9 cellular contexts compared by ENCODE assay signal in the genomic region with DNA sequence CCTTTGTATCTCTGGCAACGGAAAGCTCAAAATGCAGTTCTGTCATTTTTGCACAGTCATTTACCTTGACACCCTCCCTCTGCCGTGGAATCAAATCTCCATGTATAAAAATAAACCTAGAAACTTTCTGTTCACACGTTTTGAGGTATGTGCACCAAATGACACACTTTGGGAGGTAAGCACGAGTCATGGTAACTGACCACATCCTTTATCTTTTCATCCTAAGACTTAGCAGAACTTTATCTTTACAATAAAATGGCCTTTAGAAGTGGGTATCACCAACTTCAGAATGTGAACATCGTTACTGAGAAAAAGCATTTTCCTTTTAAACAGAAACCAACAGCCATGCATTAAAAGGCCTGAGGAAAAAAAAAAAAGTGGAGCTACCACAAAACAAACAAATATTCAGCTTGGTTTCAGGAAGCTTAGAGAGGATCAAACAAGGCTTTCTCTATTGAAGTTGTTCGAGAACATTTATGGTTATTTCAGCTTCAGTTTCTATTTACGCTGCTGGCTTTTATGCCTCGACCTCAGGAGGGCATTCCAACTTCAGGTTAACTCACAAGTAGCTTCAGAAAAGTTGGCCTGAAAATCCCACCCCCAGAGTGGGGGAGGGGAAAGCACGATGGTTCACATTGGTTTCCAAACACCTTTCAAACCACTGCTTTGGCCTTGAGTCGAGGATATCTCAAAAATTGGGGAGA.
A peak's percentile ranks its signal among the peaks of the same experiment; 100 is the strongest.
DNase-seq lines count a peak whose midpoint lies in the region; ATAC-seq, FAIRE-seq and TF ChIP-seq lines count a peak whose summit lies in the region.
"Had no signal": no experiment of that assay in that cellular context is flagged by ENCODE, and none has a peak within 500 bp of the region (broad histone marks: within the 10 kb centered on the region; RNA-seq: fewer than 3 reads in every experiment).

No MANE protein-coding gene starts in this region.

- no peak overlapping the region for H3K27ac ChIP-seq in coronary artery

- no peak for TF ChIP-seq POLR2A in GM12891 (IDR thresholded peaks at IDR 0.05; ENCODE audit: low read depth, low read length)

- H3K9me3 Mint-ChIP-seq in natural killer cell (no peaks in the 10 kb centered on the region), chondrocyte (ENCODE audit: low read depth) (no peaks in the 10 kb centered on the region)
- H3K9me3 Mint-ChIP-seq: brain had no signal

- H3K36me3 Mint-ChIP-seq in natural killer cell (no peaks in the 10 kb centered on the region), chondrocyte (ENCODE audit: low read depth) (no peaks in the 10 kb centered on the region)
- H3K36me3 Mint-ChIP-seq: brain had no signal

- H3K27me3 Mint-ChIP-seq in natural killer cell (ENCODE audit: low read depth in 2 of 2) (peaks cover 0 to 4% of the 10 kb centered on the region in 2 donors), chondrocyte (ENCODE audit: low read depth) (no peaks in the 10 kb centered on the region)

- no peak for TF ChIP-seq CTCF in natural killer cell (IDR thresholded peaks at IDR 0.05)
- no peak for TF ChIP-seq CTCF in chondrocyte (IDR thresholded peaks at IDR 0.05)
- TF ChIP-seq CTCF in coronary artery (IDR thresholded peaks at IDR 0.05): no peak

- peak; percentile 79 for FAIRE-seq in GM12891 (lab: Jason Lieb, UNC)

- peak; percentile 65 for ATAC-seq in HG02973 (IDR thresholded peaks at IDR 0.05; ENCODE audit: unreplicated experiment)
- peak; percentile 76 to 89 (median 85) for ATAC-seq in natural killer cell

- no peak for DNase-seq in GM12891 (ENCODE audit: insufficient read length, low spot score)
- DNase-seq in activated T-cell treated with anti-CD3 and anti-CD28 coated beads for 4 hours: peak; percentile 15
- DNase-seq in natural killer cell: no peak
- DNase-seq in SHP77 treated with DMSO at 0.1 percent for 48 hours (lab: John Stamatoyannopoulos, UW): no peak
- no peak for DNase-seq in NCI-H82 treated with DMSO at 0.1 percent for 48 hours (lab: John Stamatoyannopoulos, UW; ENCODE audit: unreplicated experiment)
- DNase-seq in chondrocyte (ENCODE audit: low spot score): no peak
- DNase-seq in coronary artery (ENCODE audit: low spot score): no peak

- peak overlapping the region; percentile 69 for H3K4me3 Mint-ChIP-seq in natural killer cell
- no peak overlapping the region for H3K4me3 Mint-ChIP-seq in chondrocyte (ENCODE audit: unreplicated experiment)
- H3K4me3 Mint-ChIP-seq: brain had no signal

- intact Hi-C loops in natural killer cell (cut with micrococcal nuclease): loop anchor here (2.0 to 5.0 kb wide), 2 partner anchors 58 to 191 kb away; no protein-coding TSS in a partner anchor

- H3K4me3 ChIP-seq in coronary artery: no peak overlapping the region

- H3K4me1 Mint-ChIP-seq in natural killer cell: peaks cover 38 to 41% of the 10 kb centered on the region in 2 donors
- H3K4me1 Mint-ChIP-seq in chondrocyte (ENCODE audit: low read depth): no peaks in the 10 kb centered on the region

- H3K27ac Mint-ChIP-seq in natural killer cell: peak overlapping the region; percentile 88
- H3K27ac Mint-ChIP-seq in chondrocyte (ENCODE audit: unreplicated experiment): no peak overlapping the region

TF ChIP-seq in GM12891, 5 proteins besides CTCF, POLR2A, EP300 and RAD21:
- TF ChIP-seq TAF1 (IDR thresholded peaks at IDR 0.05; ENCODE audit: low read depth, low read length) (no peak), POLR2AphosphoS5 (IDR thresholded peaks at IDR 0.05; ENCODE audit: low read depth, low read length) (no peak)
